In the genomic region with DNA sequence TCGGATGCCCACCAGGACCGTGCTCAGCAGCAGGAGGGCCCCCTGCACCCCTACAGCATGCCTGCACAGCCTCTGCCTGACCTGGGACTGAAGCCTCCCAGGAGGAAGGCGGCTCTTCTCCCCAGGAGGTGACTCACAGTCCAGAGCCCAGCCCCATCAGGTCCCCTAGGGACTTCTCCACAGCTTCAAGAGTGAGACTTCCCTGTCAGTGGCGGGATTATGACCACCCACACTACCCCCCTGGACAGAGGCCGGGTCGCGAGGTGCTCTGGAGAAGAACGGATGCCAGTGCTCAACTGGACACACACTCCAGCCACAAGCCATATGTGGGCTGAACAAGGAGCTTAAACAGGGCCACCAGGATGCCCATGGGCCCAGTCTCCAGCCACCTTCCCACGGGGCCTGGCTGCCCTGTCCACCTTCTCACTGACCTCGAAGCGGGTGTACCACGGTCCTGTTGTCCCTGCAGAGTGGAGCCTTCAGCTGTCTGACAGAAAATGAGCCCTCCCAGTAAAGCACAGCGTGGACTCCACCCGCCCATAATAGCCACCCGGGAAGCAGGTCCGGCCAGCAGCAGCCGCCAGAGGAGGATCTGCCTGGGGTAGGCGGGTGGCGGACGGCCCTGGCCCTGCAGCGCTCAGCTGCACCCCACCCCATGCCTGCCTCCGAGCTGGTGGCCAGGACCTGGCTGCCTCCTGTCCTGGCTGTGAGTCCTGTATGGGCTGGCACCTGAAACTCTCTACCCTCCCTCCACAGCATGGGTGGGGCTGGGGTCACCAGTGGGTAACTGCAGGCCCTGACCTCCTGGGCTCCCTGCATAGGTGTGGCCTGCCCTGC, we compare ENCODE assay signal across 8 cellular contexts. TPM values are rescaled to one million over a fixed set of nuclear protein-coding genes. Genes with fewer than 3 reads are reported as not detected.
DNase-seq lines count a peak whose midpoint lies in the region; ATAC-seq lines count a peak whose summit lies in the region.

No MANE protein-coding gene starts in this region.

- peaks cover 93% of the 10 kb centered on the region for H3K4me1 Mint-ChIP-seq in activated CD4-positive, alpha-beta T cell treated with anti-CD3 and anti-CD28 coated beads for 36 hours
- peaks cover 96% of the 10 kb centered on the region for H3K4me1 Mint-ChIP-seq in stimulated activated naive CD8-positive, alpha-beta T cell treated with anti-CD3 and anti-CD28 coated beads, Interleukin-15, Interleukin-2, amounts not matched to agents 100 ng/mL and 50 ng/mL, for 24 hours (ENCODE audit: low read depth)

- peak overlapping the region; percentile 94 for H3K27ac Mint-ChIP-seq in activated CD4-positive, alpha-beta T cell treated with anti-CD3 and anti-CD28 coated beads for 36 hours
- peak overlapping the region; percentile 91 for H3K27ac Mint-ChIP-seq in stimulated activated naive CD8-positive, alpha-beta T cell treated with anti-CD3 and anti-CD28 coated beads, Interleukin-15, Interleukin-2, amounts not matched to agents 100 ng/mL and 50 ng/mL, for 24 hours

- peaks cover 60% of the 10 kb centered on the region for H3K36me3 Mint-ChIP-seq in activated CD4-positive, alpha-beta T cell treated with anti-CD3 and anti-CD28 coated beads for 36 hours (ENCODE audit: low read depth)
- H3K36me3 Mint-ChIP-seq in stimulated activated naive CD8-positive, alpha-beta T cell treated with anti-CD3 and anti-CD28 coated beads, Interleukin-15, Interleukin-2, amounts not matched to agents 100 ng/mL and 50 ng/mL, for 24 hours (ENCODE audit: low read depth): peaks cover 67% of the 10 kb centered on the region

- H3K4me3 Mint-ChIP-seq in activated CD4-positive, alpha-beta T cell treated with anti-CD3 and anti-CD28 coated beads for 36 hours: no peak overlapping the region
- no peak overlapping the region for H3K4me3 Mint-ChIP-seq in stimulated activated naive CD8-positive, alpha-beta T cell treated with anti-CD3 and anti-CD28 coated beads, Interleukin-15, Interleukin-2, amounts not matched to agents 100 ng/mL and 50 ng/mL, for 24 hours

- H3K9me3 Mint-ChIP-seq in activated CD4-positive, alpha-beta T cell treated with anti-CD3 and anti-CD28 coated beads for 36 hours (ENCODE audit: low read depth): no peaks in the 10 kb centered on the region
- H3K9me3 Mint-ChIP-seq in stimulated activated naive CD8-positive, alpha-beta T cell treated with anti-CD3 and anti-CD28 coated beads, Interleukin-15, Interleukin-2, amounts not matched to agents 100 ng/mL and 50 ng/mL, for 24 hours: no peaks in the 10 kb centered on the region

- no peak for DNase-seq in activated CD4-positive, alpha-beta T cell treated with anti-CD3 and anti-CD28 coated beads for 36 hours
- DNase-seq in activated CD4-positive, alpha-beta T cell treated with anti-CD3 and anti-CD28 coated beads, Interleukin-2, amount 50 U/mL, for 4 hours: no peak
- DNase-seq in retina: no peak
- DNase-seq in hypothalamus (lab: John Stamatoyannopoulos, UW): no peak
- no peak for DNase-seq in activated CD4-positive, alpha-beta T cell treated with anti-CD3 and anti-CD28 coated beads, Interleukin-2, amount 50 U/mL, for 1 hour

- POLR2A ChIA-PET in activated CD4-positive, alpha-beta T cell treated with anti-CD3 and anti-CD28 coated beads for 36 hours (lab: Charles Lee): no interaction called here

- no peaks in the 10 kb centered on the region for H3K27me3 Mint-ChIP-seq in activated CD4-positive, alpha-beta T cell treated with anti-CD3 and anti-CD28 coated beads for 36 hours
- H3K27me3 Mint-ChIP-seq in stimulated activated naive CD8-positive, alpha-beta T cell treated with anti-CD3 and anti-CD28 coated beads, Interleukin-15, Interleukin-2, amounts not matched to agents 100 ng/mL and 50 ng/mL, for 24 hours: no peaks in the 10 kb centered on the region

- CTCF ChIA-PET in activated CD4-positive, alpha-beta T cell treated with anti-CD3 and anti-CD28 coated beads for 36 hours (lab: Charles Lee): interaction anchor here (0.7 to 14.9 kb wide), 3 partner anchors 14 to 106 kb away, joined by 3 to 118 read pairs (median 6); no protein-coding TSS in a partner anchor

- intact Hi-C loops in activated CD4-positive, alpha-beta T cell treated with anti-CD3 and anti-CD28 coated beads for 36 hours (cut with DNase I, micrococcal nuclease): no loop called here

- ATAC-seq in activated CD4-positive, alpha-beta T cell treated with anti-CD3 and anti-CD28 coated beads for 36 hours: peak; percentile 7
- peak; percentile 49 for ATAC-seq in HG03066 (IDR thresholded peaks at IDR 0.05; ENCODE audit: low read depth, unreplicated experiment)

- H3K27ac ChIP-seq in angular gyrus (ENCODE audit: low read depth, low read length): peak overlapping the region; percentile 96

RNA-seq across cellular contexts. Expression of a gene that starts 54.7 kb away (rescaled TPM):
- total RNA-seq in activated CD4-positive, alpha-beta T cell treated with anti-CD3 and anti-CD28 coated beads for 36 hours: 100 to 1,000 TPM; 215 to 226 TPM
